In the genomic region with DNA sequence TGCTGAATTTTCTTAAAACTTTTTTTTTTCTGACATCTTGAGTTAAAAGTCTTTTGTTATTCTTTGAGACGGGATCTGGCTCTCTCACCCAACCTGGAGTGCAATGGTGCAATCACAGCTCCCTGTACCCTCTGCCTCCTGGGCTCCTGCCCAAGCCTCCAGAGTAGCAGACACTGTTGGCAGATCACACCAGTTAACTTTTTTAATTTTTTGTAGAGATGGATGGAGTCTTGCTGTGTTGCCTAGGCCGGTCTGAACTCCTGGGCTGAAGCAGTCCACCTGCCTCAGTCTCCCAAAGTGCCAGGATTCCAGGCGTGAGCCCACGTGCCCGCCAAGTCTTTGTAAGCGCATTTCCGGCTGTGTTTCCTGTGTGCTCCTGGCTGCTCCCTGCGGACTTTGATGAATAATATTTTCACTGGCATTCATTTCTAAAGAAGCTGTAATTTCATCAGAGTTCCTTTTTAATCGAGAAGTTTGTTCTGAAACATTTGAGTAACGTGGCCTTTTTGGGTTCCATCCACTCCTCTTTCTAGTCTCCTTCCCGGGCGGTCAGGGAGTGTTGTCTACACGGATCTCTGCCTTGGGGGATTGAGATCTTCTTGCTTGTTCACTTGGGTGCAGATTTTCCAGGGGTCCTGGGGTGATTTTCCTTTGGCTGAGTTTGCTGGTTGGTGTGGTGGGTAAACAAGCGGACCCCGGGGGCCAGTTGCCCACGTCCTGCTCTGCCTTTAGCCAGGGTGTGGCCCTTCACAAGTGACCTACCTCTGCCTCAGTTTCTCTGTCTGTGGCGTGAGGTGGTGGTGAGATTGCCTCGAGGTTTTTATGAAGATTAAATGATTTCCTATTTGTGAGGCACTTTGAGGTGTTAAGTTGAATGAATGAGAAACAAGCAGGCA, we compare ENCODE assay signal across 14 cellular contexts. TPM values are rescaled to one million over a fixed set of nuclear protein-coding genes. Genes with fewer than 3 reads are reported as not detected.
DNase-seq lines count a peak whose midpoint lies in the region; ATAC-seq lines count a peak whose summit lies in the region.
"Had no signal": no experiment of that assay in that cellular context is flagged by ENCODE, and none has a peak within 500 bp of the region (broad histone marks: within the 10 kb centered on the region; RNA-seq: fewer than 3 reads in every experiment).

No MANE protein-coding gene starts in this region.

- no peaks in the 10 kb centered on the region for H3K9me3 ChIP-seq in MG63
- H3K9me3 ChIP-seq: HAP-1, transverse colon had no signal

- peaks cover 6% of the 10 kb centered on the region for H3K36me3 ChIP-seq in MG63

- peak overlapping the region; percentile 29 for H3K27ac ChIP-seq in cingulate gyrus (ENCODE audit: low read depth, low read length)
- H3K27ac ChIP-seq: transverse colon had no signal

- H3K27me3 ChIP-seq in MG63, result no peaks in the 10 kb centered on the region
- H3K27me3 ChIP-seq: transverse colon had no signal

- H3K4me3 ChIP-seq in MG63, result no peak overlapping the region
- H3K4me3 ChIP-seq: GM12878, HAP-1, transverse colon had no signal

- in situ Hi-C loops in ACHN (cut with HindIII; ENCODE audit: low pct_ligation_motif_present, low pct_unique_long_range_greater_than_20kb, low sequenced_read_pairs), result no loop called here

- ATAC-seq in left lobe of liver (peak; percentile 77), HG02623 (IDR thresholded peaks at IDR 0.05; ENCODE audit: unreplicated experiment) (no peak)
- ATAC-seq: GM12878 had no signal

- DNase-seq in MG63 (peak; percentile 80), left lobe of liver (ENCODE audit: low spot score) (no peak), stromal cell of bone marrow (ENCODE audit: low read depth) (peak; percentile 74), ACHN (no peak), NCI-H1105 treated with DMSO at 0.1 percent for 48 hours (lab: John Stamatoyannopoulos, UW) (no peak), NCI-H748 treated with DMSO at 0.1 percent for 48 hours (lab: John Stamatoyannopoulos, UW) (no peak)
- DNase-seq: cortex of kidney, hippocampal formation, NCI-H187, transverse colon had no signal

RNA-seq across cellular contexts. Expression of gene PCGF3, which starts 44.4 kb away (rescaled TPM):
- total RNA-seq in MG63 (2014; rRNA removed; shearing (Covaris generic); ENCODE audit: low replicate concordance), result 9.9 and 25.5 TPM in 2 replicates
- 16.6 TPM for total RNA-seq in left lobe of liver

Comparison
In these comparisons a context has a peak if more than half of its experiments do, and no peak if none do; other contexts are left out.
1. DNase-seq: peak in MG63 (single experiment) and stromal cell of bone marrow (single experiment); none in left lobe of liver (single experiment), ACHN (single experiment), NCI-H1105 treated with DMSO at 0.1 percent for 48 hours (single experiment) and NCI-H748 treated with DMSO at 0.1 percent for 48 hours (single experiment).